1 cellular context compared by ENCODE assay signal in genomic region chr6:107957909-107958688, GRCh38.
TF ChIP-seq lines count a peak whose summit lies in the region.

Gene SEC63 (minus strand): TSS chr6:107958208. CDS start chr6:107958009, 199 bp downstream.

TF ChIP-seq in HepG2, 621 proteins besides CTCF, POLR2A, EP300 and RAD21 (continued from another document and continues in another):
- no peak for TF ChIP-seq ETS1 (CRISPR knock-in tag; IDR thresholded peaks at IDR 0.05)
- TF ChIP-seq YY1 (IDR thresholded peaks at IDR 0.05; ENCODE audit: insufficient read depth, insufficient replicate concordance, low read depth, low read length), result no peak
- TF ChIP-seq ZNF549 (CRISPR knock-in tag; IDR thresholded peaks at IDR 0.05), result no peak
- TF ChIP-seq ZHX2 (IDR thresholded peaks at IDR 0.05; ENCODE audit: low read depth), result no peak
- TF ChIP-seq ZHX2 (CRISPR knock-in tag; IDR thresholded peaks at IDR 0.05; ENCODE audit: borderline replicate concordance), result no peak
- no peak; the same call in 1 of the 2 replicates for TF ChIP-seq ZNF317 (CRISPR knock-in tag; IDR thresholded peaks at IDR 0.05)
- no peak for TF ChIP-seq RBM22 (optimal IDR thresholded peaks at IDR 0.05; ENCODE audit: low read length)
- TF ChIP-seq ZNF362 (CRISPR knock-in tag; IDR thresholded peaks at IDR 0.05; ENCODE audit: borderline replicate concordance), result peak; percentile 11; the same call in 1 of the 2 replicates
- no peak for TF ChIP-seq ZNF354B (CRISPR knock-in tag; IDR thresholded peaks at IDR 0.05)
- TF ChIP-seq KDM5A (IDR thresholded peaks at IDR 0.05; ENCODE audit: borderline replicate concordance, low read length), result no peak
- no peak for TF ChIP-seq NCOA2 (CRISPR knock-in tag; IDR thresholded peaks at IDR 0.05)
- peak; percentile 26; the same call in 1 of the 2 replicates for TF ChIP-seq ZNF782 (CRISPR knock-in tag; IDR thresholded peaks at IDR 0.05; ENCODE audit: borderline replicate concordance)
- TF ChIP-seq SNRNP70 (IDR thresholded peaks at IDR 0.05; ENCODE audit: low read depth, low read length), result no peak
- no peak for TF ChIP-seq ZNF225 (CRISPR knock-in tag; IDR thresholded peaks at IDR 0.05)
- TF ChIP-seq ZNF644 (CRISPR knock-in tag; IDR thresholded peaks at IDR 0.05; ENCODE audit: low read depth), result no peak
- no peak for TF ChIP-seq HMGXB3 (CRISPR knock-in tag; IDR thresholded peaks at IDR 0.05; ENCODE audit: borderline replicate concordance)
- no peak for TF ChIP-seq FOXP1 (IDR thresholded peaks at IDR 0.05)
- TF ChIP-seq FOXP1 (CRISPR knock-in tag; IDR thresholded peaks at IDR 0.05), result no peak
- no peak for TF ChIP-seq ZNF496 (CRISPR knock-in tag; IDR thresholded peaks at IDR 0.05; ENCODE audit: insufficient replicate concordance)
- TF ChIP-seq GATAD1 (CRISPR knock-in tag; IDR thresholded peaks at IDR 0.05), result peak; percentile 64
- no peak for TF ChIP-seq ELK4 (CRISPR knock-in tag; IDR thresholded peaks at IDR 0.05; ENCODE audit: borderline replicate concordance)
- TF ChIP-seq BCL6 (CRISPR knock-in tag; IDR thresholded peaks at IDR 0.05), result peak; percentile 6; the same call in 1 of the 2 replicates
- no peak for TF ChIP-seq ZNF737 (CRISPR knock-in tag; IDR thresholded peaks at IDR 0.05; ENCODE audit: borderline replicate concordance)
- TF ChIP-seq ZNF530 (CRISPR knock-in tag; IDR thresholded peaks at IDR 0.05; ENCODE audit: low read depth), result 0 out of 2 replicates have a peak, but pooled peaks have one; percentile 12
- TF ChIP-seq RFXANK (CRISPR knock-in tag; IDR thresholded peaks at IDR 0.05), result 0 out of 2 replicates have a peak, but pooled peaks have one; percentile 27
- no peak for TF ChIP-seq NFIB (CRISPR knock-in tag; IDR thresholded peaks at IDR 0.05; ENCODE audit: borderline replicate concordance)
- peak; percentile 77 for TF ChIP-seq MIER3 (CRISPR knock-in tag; IDR thresholded peaks at IDR 0.05; ENCODE audit: borderline replicate concordance)
- TF ChIP-seq ZBTB38 (CRISPR knock-in tag; IDR thresholded peaks at IDR 0.05), result peak; percentile 69; the same call in 1 of the 2 replicates
- no peak for TF ChIP-seq ZSCAN30 (CRISPR knock-in tag; IDR thresholded peaks at IDR 0.05)
- TF ChIP-seq HDAC6 (IDR thresholded peaks at IDR 0.05; ENCODE audit: low read depth, low read length), result no peak
- no peak for TF ChIP-seq HMGA1 (CRISPR knock-in tag; conservative IDR thresholded peaks at IDR 0.05)
- 0 out of 2 replicates have a peak, but pooled peaks have one; percentile 55 for TF ChIP-seq ZNF580 (CRISPR knock-in tag; IDR thresholded peaks at IDR 0.05; ENCODE audit: borderline replicate concordance, low read depth)
- TF ChIP-seq ZNF326 (CRISPR knock-in tag; IDR thresholded peaks at IDR 0.05; ENCODE audit: borderline replicate concordance), result no peak
- peak; percentile 49; the same call in 1 of the 2 replicates for TF ChIP-seq ZNF768 (CRISPR knock-in tag; IDR thresholded peaks at IDR 0.05)
- TF ChIP-seq PHF5A (CRISPR knock-in tag; IDR thresholded peaks at IDR 0.05; ENCODE audit: low read depth, unreplicated experiment), result no peak
- no peak for TF ChIP-seq ZNF841 (CRISPR knock-in tag; IDR thresholded peaks at IDR 0.05; ENCODE audit: borderline replicate concordance)
- no peak for TF ChIP-seq ZNF703 (CRISPR knock-in tag; IDR thresholded peaks at IDR 0.05; ENCODE audit: borderline replicate concordance)
- peak; percentile 58; the same call in 1 of the 2 replicates for TF ChIP-seq ARNTL (CRISPR knock-in tag; IDR thresholded peaks at IDR 0.05)
- no peak for TF ChIP-seq SOX13 (IDR thresholded peaks at IDR 0.05)
- TF ChIP-seq SOX13 (CRISPR knock-in tag; conservative IDR thresholded peaks at IDR 0.05 in 1 of 2, IDR thresholded peaks at IDR 0.05 in 1 of 2), result no peak
- no peak for TF ChIP-seq ZBTB39 (CRISPR knock-in tag; IDR thresholded peaks at IDR 0.05)
- TF ChIP-seq AHR (CRISPR knock-in tag; IDR thresholded peaks at IDR 0.05), result no peak
- TF ChIP-seq SIN3B (IDR thresholded peaks at IDR 0.05; ENCODE audit: low read length), result no peak
